In the genomic region with DNA sequence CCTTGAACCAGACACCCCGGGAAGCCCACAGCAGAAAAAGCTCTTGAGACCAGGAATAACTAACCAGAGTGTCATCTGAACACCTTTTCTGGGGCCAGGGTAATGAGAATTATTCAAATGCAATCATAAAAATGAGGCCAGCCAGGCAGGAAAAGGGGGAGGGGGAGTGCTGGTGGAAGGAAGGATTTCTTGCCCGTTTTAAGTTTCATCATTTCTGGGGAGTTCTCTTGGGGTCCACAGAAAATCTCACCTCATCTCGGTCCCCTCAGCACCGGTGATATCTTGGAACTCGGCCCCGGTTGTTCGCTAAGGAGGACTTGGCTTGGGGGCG, we compare ENCODE assay signal across 9 cellular contexts. TPM values are rescaled to one million over a fixed set of nuclear protein-coding genes. Genes with fewer than 3 reads are reported as not detected.
A peak's percentile ranks its signal among the peaks of the same experiment; 100 is the strongest.
DNase-seq lines count a peak whose midpoint lies in the region; ATAC-seq, FAIRE-seq and TF ChIP-seq lines count a peak whose summit lies in the region.
"Had no signal": no experiment of that assay in that cellular context is flagged by ENCODE, and none has a peak within 500 bp of the region (broad histone marks: within the 10 kb centered on the region; RNA-seq: fewer than 3 reads in every experiment).

No MANE protein-coding gene starts in this region.

- H3K9ac ChIP-seq in astrocyte (ENCODE audit: low read length) = peak overlapping the region; percentile 75

- ATAC-seq in memory B cell (ENCODE audit: low read depth) (no peak), GM19397 (IDR thresholded peaks at IDR 0.05; ENCODE audit: unreplicated experiment) (no peak), HG02798 (IDR thresholded peaks at IDR 0.05; ENCODE audit: poor library complexity, unreplicated experiment) (no peak)

- no peaks in the 10 kb centered on the region for H3K36me3 Mint-ChIP-seq in activated T-cell treated with anti-CD3 and anti-CD28 coated beads, Interleukin-2, amount 50 U/mL, for 24 hours (ENCODE audit: low read depth)
- peaks cover 13% of the 10 kb centered on the region for H3K36me3 Mint-ChIP-seq in astrocyte (ENCODE audit: low read depth, unreplicated experiment)
- no peaks in the 10 kb centered on the region for H3K36me3 Mint-ChIP-seq in memory B cell

- H2AFZ ChIP-seq in astrocyte (ENCODE audit: low read depth, low read length) = peak overlapping the region; percentile 82

- peaks cover 37% of the 10 kb centered on the region for H3K79me2 ChIP-seq in astrocyte (ENCODE audit: insufficient read depth, low read length)

- H3K4me2 ChIP-seq in astrocyte (ENCODE audit: low read length) = peak overlapping the region; percentile 96

- no peaks in the 10 kb centered on the region for H3K36me3 ChIP-seq in astrocyte (ENCODE audit: insufficient read depth, low read length)

- H3K4me1 ChIP-seq in astrocyte (ENCODE audit: insufficient read depth, low read length) = peaks cover 30% of the 10 kb centered on the region

- peak overlapping the region; percentile 40 for H3K4me3 ChIP-seq in astrocyte (ENCODE audit: insufficient read depth, low read depth, low read length)
- H3K4me3 ChIP-seq: K562 had no signal

- peaks cover 73% of the 10 kb centered on the region for H3K27me3 Mint-ChIP-seq in activated T-cell treated with anti-CD3 and anti-CD28 coated beads, Interleukin-2, amount 50 U/mL, for 24 hours
- H3K27me3 Mint-ChIP-seq in astrocyte (ENCODE audit: low read depth, unreplicated experiment) = no peaks in the 10 kb centered on the region
- H3K27me3 Mint-ChIP-seq in memory B cell = peaks cover 25% of the 10 kb centered on the region

- no peak for TF ChIP-seq CTCF in astrocyte (IDR thresholded peaks at IDR 0.05; ENCODE audit: insufficient read depth, low read depth, low read length)

- peak overlapping the region; percentile 16 for H3K4me3 Mint-ChIP-seq in activated T-cell treated with anti-CD3 and anti-CD28 coated beads, Interleukin-2, amount 50 U/mL, for 24 hours
- peak overlapping the region; percentile 85 for H3K4me3 Mint-ChIP-seq in astrocyte (ENCODE audit: unreplicated experiment)
- H3K4me3 Mint-ChIP-seq in memory B cell = peak overlapping the region; percentile 59

- no peaks in the 10 kb centered on the region for H3K9me3 ChIP-seq in astrocyte (ENCODE audit: insufficient read depth, low read depth, low read length)

- peak overlapping the region; percentile 27 for H3K27ac ChIP-seq in astrocyte (ENCODE audit: low read depth, low read length)
- peak overlapping the region; percentile 61 for H3K27ac ChIP-seq in temporal lobe (ENCODE audit: low read depth, low read length)

- H3K27me3 ChIP-seq in astrocyte (ENCODE audit: insufficient read depth, low read length) = no peaks in the 10 kb centered on the region

- no peak overlapping the region for H3K27ac Mint-ChIP-seq in activated T-cell treated with anti-CD3 and anti-CD28 coated beads, Interleukin-2, amount 50 U/mL, for 24 hours
- H3K27ac Mint-ChIP-seq in astrocyte (ENCODE audit: unreplicated experiment) (peak overlapping the region; percentile 87), memory B cell (no peak overlapping the region)

- H3K4me1 Mint-ChIP-seq in activated T-cell treated with anti-CD3 and anti-CD28 coated beads, Interleukin-2, amount 50 U/mL, for 24 hours (ENCODE audit: low read depth) = peaks cover 20% of the 10 kb centered on the region
- H3K4me1 Mint-ChIP-seq in astrocyte (ENCODE audit: low read depth, unreplicated experiment) (peaks cover 27% of the 10 kb centered on the region), memory B cell (peaks cover 12% of the 10 kb centered on the region)

- H3K9me3 Mint-ChIP-seq in activated T-cell treated with anti-CD3 and anti-CD28 coated beads, Interleukin-2, amount 50 U/mL, for 24 hours = no peaks in the 10 kb centered on the region
- H3K9me3 Mint-ChIP-seq in astrocyte (ENCODE audit: unreplicated experiment) (no peaks in the 10 kb centered on the region), memory B cell (no peaks in the 10 kb centered on the region)

- DNase-seq in activated T-cell treated with anti-CD3 and anti-CD28 coated beads, Interleukin-2, amount 50 U/mL, for 24 hours = no peak
- no peak for DNase-seq in activated T-cell treated with anti-CD3 and anti-CD28 coated beads, Interleukin-2, amount 50 U/mL, for 1 hour
- DNase-seq in astrocyte (ENCODE audit: low read depth) = no peak
- DNase-seq in memory B cell (ENCODE audit: low spot score in 2 of 2) = no peak
- no peak for DNase-seq in activated effector memory CD4-positive, alpha-beta T cell treated with Interleukin-2 at 50 U/mL for 16 hours

- peaks cover 6% of the 10 kb centered on the region for H4K20me1 ChIP-seq in astrocyte (ENCODE audit: insufficient read depth, low read length)

- FAIRE-seq in astrocyte (lab: Jason Lieb, UNC) = no peak
- FAIRE-seq: K562 had no signal

RNA-seq across cellular contexts. Expression of gene PKNOX2, which starts 0.5 kb away (rescaled TPM):
- total RNA-seq in astrocyte = 53.4 and 69.9 TPM in 2 replicates
- 5.4 TPM for total RNA-seq in temporal lobe
- total RNA-seq: K562 had no signal

RNA-seq across cellular contexts. Expression of gene TMEM218, which starts 52.6 kb away (rescaled TPM):
- total RNA-seq in astrocyte = 11.6 and 11.9 TPM in 2 replicates
- total RNA-seq in temporal lobe = 19.9 TPM

Comparison
In these comparisons a context has a peak if more than half of its experiments do, and no peak if none do; other contexts are left out.
1. H3K4me3 Mint-ChIP-seq: peak in every context shown above with its lines; median percentile 85 in astrocyte; 59 in memory B cell; 16 in activated T-cell treated with anti-CD3 and anti-CD28 coated beads, Interleukin-2, amount 50 U/mL, for 24 hours.